Comparison of ENCODE assay signal across 21 cellular contexts in the genomic region with DNA sequence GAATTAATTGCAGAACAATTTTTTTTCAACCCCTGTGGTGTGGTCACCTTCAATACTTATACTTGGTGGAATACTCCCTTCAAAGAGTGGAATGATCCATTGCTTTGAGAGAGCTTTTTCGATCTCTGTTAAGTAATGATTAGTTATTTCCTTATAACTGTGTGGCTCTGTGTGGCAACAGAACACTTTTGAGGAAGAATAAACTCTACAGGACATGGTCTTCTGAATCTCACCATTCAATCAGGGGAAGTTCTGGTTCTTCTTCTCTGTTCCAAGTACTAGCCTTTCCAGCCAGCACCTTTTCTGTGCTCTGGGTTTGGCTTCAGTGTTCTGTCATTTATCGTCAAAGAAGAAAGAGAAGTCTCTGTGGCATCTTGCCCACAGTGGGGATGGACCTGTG.
DNase-seq lines count a peak whose midpoint lies in the region; ATAC-seq, FAIRE-seq and TF ChIP-seq lines count a peak whose summit lies in the region.
"Had no signal": no experiment of that assay in that cellular context is flagged by ENCODE, and none has a peak within 500 bp of the region (broad histone marks: within the 10 kb centered on the region; RNA-seq: fewer than 3 reads in every experiment).

No MANE protein-coding gene starts in this region.

- CTCF ChIA-PET in A549 (lab: Yijun Ruan, JAX), result interaction anchor here (1.0 kb wide), 1 partner anchor 28 kb away, joined by 3 read pairs; no protein-coding TSS in a partner anchor
- CTCF ChIA-PET in CD4-positive, alpha-beta memory T cell (lab: Charles Lee; ENCODE audit: partially characterized antibody), result no interaction called here

- no peak for DNase-seq in A549 (ENCODE audit: low read depth in 1 of 2, low spot score in 1 of 2)
- no peak for DNase-seq in CD4-positive, alpha-beta memory T cell
- no peak for DNase-seq in left lobe of liver (ENCODE audit: low spot score)
- no peak for DNase-seq in RPMI8226
- DNase-seq in superior temporal gyrus (ENCODE audit: extremely low spot score), result no peak
- no peak for DNase-seq in activated gamma-delta T cell treated with Interleukin-2 at 50 U/mL for 16 hours
- DNase-seq: DMS79, H7, HFFc6, Kasumi-1, MG63, NCI-H1092 treated with DMSO at 0.1 percent for 48 hours, NCI-H146, NCI-H2029 treated with DMSO at 0.1 percent for 48 hours, NCI-H2171, NCI-H526 treated with DMSO at 0.1 percent for 48 hours, Peyer's patch, Right ventricle myocardium superior had no signal

- no peaks in the 10 kb centered on the region for H3K36me3 ChIP-seq in CD4-positive, alpha-beta memory T cell (ENCODE audit: insufficient read depth, low read length)
- H3K36me3 ChIP-seq in neutrophil, result no peaks in the 10 kb centered on the region
- H3K36me3 ChIP-seq: MG63, Peyer's patch had no signal

- TF ChIP-seq CTCF in A549 (IDR thresholded peaks at IDR 0.05), result no peak
- TF ChIP-seq CTCF in neutrophil (IDR thresholded peaks at IDR 0.05), result no peak

- peaks cover 0 to 11% of the 10 kb centered on the region in 2 donors for H3K36me3 Mint-ChIP-seq in CD4-positive, alpha-beta memory T cell

- intact Hi-C loops in CD4-positive, alpha-beta memory T cell (cut with micrococcal nuclease), result no loop called here

- no peak for FAIRE-seq in A549 (lab: Jason Lieb, UNC)

- TF ChIP-seq RAD21 in A549 (conservative IDR thresholded peaks at IDR 0.05 in 1 of 2, IDR thresholded peaks at IDR 0.05 in 1 of 2), result no peak

- H3K27ac Mint-ChIP-seq in CD4-positive, alpha-beta memory T cell, result peak overlapping the region in 4 of 7 donors; percentile 42 to 85 (median 58)
- H3K27ac Mint-ChIP-seq: HFFc6 had no signal

- H3K27me3 ChIP-seq in CD4-positive, alpha-beta memory T cell (ENCODE audit: insufficient read depth, low read length), result no peaks in the 10 kb centered on the region
- H3K27me3 ChIP-seq in neutrophil, result no peaks in the 10 kb centered on the region
- H3K27me3 ChIP-seq: BLaER1, MG63, Peyer's patch had no signal

- peaks cover 6 to 18% (median 12%) of the 10 kb centered on the region in 4 donors for H3K4me1 Mint-ChIP-seq in CD4-positive, alpha-beta memory T cell

- no peaks in the 10 kb centered on the region for H3K27me3 Mint-ChIP-seq in CD4-positive, alpha-beta memory T cell

- H3K4me3 ChIP-seq in A549, result no peak overlapping the region
- H3K4me3 ChIP-seq in CD4-positive, alpha-beta memory T cell (ENCODE audit: low read length in 2 of 2), result no peak overlapping the region
- no peak overlapping the region for H3K4me3 ChIP-seq in neutrophil (ENCODE audit: low read depth in 1 of 2, low read length in 1 of 2)
- H3K4me3 ChIP-seq: BLaER1, MG63, Peyer's patch had no signal

- ATAC-seq in A549 (no peak), left lobe of liver (peak; percentile 28), esophagus mucosa (no peak)

- H3K27ac ChIP-seq in A549 (peak overlapping the region; percentile 13 to 63; a peak in 5 of 6 replicates), neutrophil (peak overlapping the region; percentile 24)
- no peak overlapping the region for H3K27ac ChIP-seq in CD4-positive, alpha-beta memory T cell (ENCODE audit: low read depth, low read length)
- H3K27ac ChIP-seq: BLaER1, Peyer's patch had no signal

- H3K9me3 ChIP-seq in A549, result no peaks in the 10 kb centered on the region
- no peaks in the 10 kb centered on the region for H3K9me3 ChIP-seq in CD4-positive, alpha-beta memory T cell (ENCODE audit: control insufficient read depth in 1 of 2, low read length in 2 of 2)
- no peaks in the 10 kb centered on the region for H3K9me3 ChIP-seq in neutrophil
- H3K9me3 ChIP-seq: MG63, Peyer's patch had no signal

- H3K4me1 ChIP-seq in A549, result peaks cover 19% of the 10 kb centered on the region
- H3K4me1 ChIP-seq in CD4-positive, alpha-beta memory T cell (ENCODE audit: insufficient read depth, low read length), result peaks cover 6% of the 10 kb centered on the region
- H3K4me1 ChIP-seq in neutrophil (ENCODE audit: control insufficient read depth in 1 of 2, insufficient read depth in 1 of 2, low read depth in 1 of 2, low read length in 1 of 2), result peaks cover 0 to 4% of the 10 kb centered on the region in 2 experiments
- H3K4me1 ChIP-seq: BLaER1, Peyer's patch had no signal

- POLR2A ChIA-PET in A549 (lab: Yijun Ruan, JAX), result no interaction called here
- POLR2A ChIA-PET in CD4-positive, alpha-beta memory T cell (lab: Charles Lee; ENCODE audit: partially characterized antibody), result no interaction called here

- no peak overlapping the region for H3K4me3 Mint-ChIP-seq in CD4-positive, alpha-beta memory T cell
- H3K4me3 Mint-ChIP-seq: HFFc6 had no signal

- no peak overlapping the region for H3K4me2 ChIP-seq in A549
- H3K4me2 ChIP-seq: BLaER1 had no signal

- 91% methylated on average over 2 of the region's 2 CpGs for WGBS in A549 (ENCODE audit: missing lambda C conversion rate)

- TF ChIP-seq EP300 in A549 (IDR thresholded peaks at IDR 0.05), result no peak

- H3K9me3 Mint-ChIP-seq in CD4-positive, alpha-beta memory T cell, result peaks cover 0 to 4% (median 0%) of the 10 kb centered on the region in 8 donors
- H3K9me3 Mint-ChIP-seq: HFFc6 had no signal

- TF ChIP-seq POLR2A in A549 (IDR thresholded peaks at IDR 0.05; ENCODE audit: low read length), result no peak

TF ChIP-seq in A549, 52 proteins besides CTCF, POLR2A, EP300 and RAD21:
- TF ChIP-seq KDM5A (IDR thresholded peaks at IDR 0.05), result no peak
- TF ChIP-seq MAZ (IDR thresholded peaks at IDR 0.05; ENCODE audit: borderline replicate concordance, low read depth, low read length), result no peak
- TF ChIP-seq, protein P1, sequence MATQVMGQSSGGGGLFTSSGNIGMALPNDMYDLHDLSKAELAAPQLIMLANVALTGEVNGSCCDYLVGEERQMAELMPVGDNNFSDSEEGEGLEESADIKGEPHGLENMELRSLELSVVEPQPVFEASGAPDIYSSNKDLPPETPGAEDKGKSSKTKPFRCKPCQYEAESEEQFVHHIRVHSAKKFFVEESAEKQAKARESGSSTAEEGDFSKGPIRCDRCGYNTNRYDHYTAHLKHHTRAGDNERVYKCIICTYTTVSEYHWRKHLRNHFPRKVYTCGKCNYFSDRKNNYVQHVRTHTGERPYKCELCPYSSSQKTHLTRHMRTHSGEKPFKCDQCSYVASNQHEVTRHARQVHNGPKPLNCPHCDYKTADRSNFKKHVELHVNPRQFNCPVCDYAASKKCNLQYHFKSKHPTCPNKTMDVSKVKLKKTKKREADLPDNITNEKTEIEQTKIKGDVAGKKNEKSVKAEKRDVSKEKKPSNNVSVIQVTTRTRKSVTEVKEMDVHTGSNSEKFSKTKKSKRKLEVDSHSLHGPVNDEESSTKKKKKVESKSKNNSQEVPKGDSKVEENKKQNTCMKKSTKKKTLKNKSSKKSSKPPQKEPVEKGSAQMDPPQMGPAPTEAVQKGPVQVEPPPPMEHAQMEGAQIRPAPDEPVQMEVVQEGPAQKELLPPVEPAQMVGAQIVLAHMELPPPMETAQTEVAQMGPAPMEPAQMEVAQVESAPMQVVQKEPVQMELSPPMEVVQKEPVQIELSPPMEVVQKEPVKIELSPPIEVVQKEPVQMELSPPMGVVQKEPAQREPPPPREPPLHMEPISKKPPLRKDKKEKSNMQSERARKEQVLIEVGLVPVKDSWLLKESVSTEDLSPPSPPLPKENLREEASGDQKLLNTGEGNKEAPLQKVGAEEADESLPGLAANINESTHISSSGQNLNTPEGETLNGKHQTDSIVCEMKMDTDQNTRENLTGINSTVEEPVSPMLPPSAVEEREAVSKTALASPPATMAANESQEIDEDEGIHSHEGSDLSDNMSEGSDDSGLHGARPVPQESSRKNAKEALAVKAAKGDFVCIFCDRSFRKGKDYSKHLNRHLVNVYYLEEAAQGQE (IDR thresholded peaks at IDR 0.05), result no peak
- no peak for TF ChIP-seq E2F6 (IDR thresholded peaks at IDR 0.05; ENCODE audit: borderline replicate concordance, low read depth)
